In genomic region chr12:12503384-12504078, GRCh38 we compare ENCODE assay signal across 1 cellular context.
TF ChIP-seq lines count a peak whose summit lies in the region.

No MANE protein-coding gene starts in this region.

TF ChIP-seq in SK-N-SH treated with all-trans-retinoic acid at 6 μM for 48 hours, 23 proteins besides CTCF, POLR2A, EP300 and RAD21 (continued from another document):
- TF ChIP-seq, protein P1, sequence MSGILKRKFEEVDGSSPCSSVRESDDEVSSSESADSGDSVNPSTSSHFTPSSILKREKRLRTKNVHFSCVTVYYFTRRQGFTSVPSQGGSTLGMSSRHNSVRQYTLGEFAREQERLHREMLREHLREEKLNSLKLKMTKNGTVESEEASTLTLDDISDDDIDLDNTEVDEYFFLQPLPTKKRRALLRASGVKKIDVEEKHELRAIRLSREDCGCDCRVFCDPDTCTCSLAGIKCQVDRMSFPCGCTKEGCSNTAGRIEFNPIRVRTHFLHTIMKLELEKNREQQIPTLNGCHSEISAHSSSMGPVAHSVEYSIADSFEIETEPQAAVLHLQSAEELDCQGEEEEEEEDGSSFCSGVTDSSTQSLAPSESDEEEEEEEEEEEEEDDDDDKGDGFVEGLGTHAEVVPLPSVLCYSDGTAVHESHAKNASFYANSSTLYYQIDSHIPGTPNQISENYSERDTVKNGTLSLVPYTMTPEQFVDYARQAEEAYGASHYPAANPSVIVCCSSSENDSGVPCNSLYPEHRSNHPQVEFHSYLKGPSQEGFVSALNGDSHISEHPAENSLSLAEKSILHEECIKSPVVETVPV (CRISPR knock-in tag; IDR thresholded peaks at IDR 0.05): no peak
- TF ChIP-seq BACH2 (CRISPR knock-in tag; IDR thresholded peaks at IDR 0.05; ENCODE audit: borderline replicate concordance) (no peak), ARNTL (CRISPR knock-in tag; IDR thresholded peaks at IDR 0.05; ENCODE audit: borderline replicate concordance, low read depth) (no peak), TCF4 (CRISPR knock-in tag; IDR thresholded peaks at IDR 0.05; ENCODE audit: borderline replicate concordance) (no peak), GLIS3 (CRISPR knock-in tag; IDR thresholded peaks at IDR 0.05) (no peak), ZFP30 (CRISPR knock-in tag; IDR thresholded peaks at IDR 0.05) (no peak), ZC3H10 (CRISPR knock-in tag; IDR thresholded peaks at IDR 0.05) (no peak), ZNF70 (CRISPR knock-in tag; IDR thresholded peaks at IDR 0.05) (no peak), ZFP3 (CRISPR knock-in tag; IDR thresholded peaks at IDR 0.05) (no peak)
- TF ChIP-seq, protein P2, sequence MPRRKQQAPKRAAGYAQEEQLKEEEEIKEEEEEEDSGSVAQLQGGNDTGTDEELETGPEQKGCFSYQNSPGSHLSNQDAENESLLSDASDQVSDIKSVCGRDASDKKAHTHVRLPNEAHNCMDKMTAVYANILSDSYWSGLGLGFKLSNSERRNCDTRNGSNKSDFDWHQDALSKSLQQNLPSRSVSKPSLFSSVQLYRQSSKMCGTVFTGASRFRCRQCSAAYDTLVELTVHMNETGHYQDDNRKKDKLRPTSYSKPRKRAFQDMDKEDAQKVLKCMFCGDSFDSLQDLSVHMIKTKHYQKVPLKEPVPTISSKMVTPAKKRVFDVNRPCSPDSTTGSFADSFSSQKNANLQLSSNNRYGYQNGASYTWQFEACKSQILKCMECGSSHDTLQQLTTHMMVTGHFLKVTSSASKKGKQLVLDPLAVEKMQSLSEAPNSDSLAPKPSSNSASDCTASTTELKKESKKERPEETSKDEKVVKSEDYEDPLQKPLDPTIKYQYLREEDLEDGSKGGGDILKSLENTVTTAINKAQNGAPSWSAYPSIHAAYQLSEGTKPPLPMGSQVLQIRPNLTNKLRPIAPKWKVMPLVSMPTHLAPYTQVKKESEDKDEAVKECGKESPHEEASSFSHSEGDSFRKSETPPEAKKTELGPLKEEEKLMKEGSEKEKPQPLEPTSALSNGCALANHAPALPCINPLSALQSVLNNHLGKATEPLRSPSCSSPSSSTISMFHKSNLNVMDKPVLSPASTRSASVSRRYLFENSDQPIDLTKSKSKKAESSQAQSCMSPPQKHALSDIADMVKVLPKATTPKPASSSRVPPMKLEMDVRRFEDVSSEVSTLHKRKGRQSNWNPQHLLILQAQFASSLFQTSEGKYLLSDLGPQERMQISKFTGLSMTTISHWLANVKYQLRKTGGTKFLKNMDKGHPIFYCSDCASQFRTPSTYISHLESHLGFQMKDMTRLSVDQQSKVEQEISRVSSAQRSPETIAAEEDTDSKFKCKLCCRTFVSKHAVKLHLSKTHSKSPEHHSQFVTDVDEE (CRISPR knock-in tag; IDR thresholded peaks at IDR 0.05): no peak
